31 cellular contexts compared by ENCODE assay signal in genomic region chr16:30870904-30871303, GRCh38.
"Had no signal": no experiment of that assay in that cellular context is flagged by ENCODE, and none has a peak within 500 bp of the region (broad histone marks: within the 10 kb centered on the region; RNA-seq: fewer than 3 reads in every experiment).

No MANE protein-coding gene starts in this region.

- H3K27me3 ChIP-seq: ascending aorta, cardiac muscle cell had no signal

- H3K27ac Mint-ChIP-seq: activated B cell treated with CpG ODN at 0.5 μM for 24 hours; activated CD4-positive, alpha-beta memory T cell treated with anti-CD3 and anti-CD28 coated beads for 36 hours; activated naive CD8-positive, alpha-beta T cell treated with anti-CD3 and anti-CD28 coated beads for 36 hours; T-cell had no signal

- H3K36me3 ChIP-seq: ascending aorta, cardiac muscle cell had no signal

- DNase-seq: activated B cell treated with CpG ODN at 0.5 μM for 24 hours; activated CD4-positive, alpha-beta memory T cell treated with anti-CD3 and anti-CD28 coated beads for 36 hours; activated CD4-positive, alpha-beta T cell treated with anti-CD3 and anti-CD28 coated beads for 4 hours; activated CD4-positive, alpha-beta T cell treated with anti-CD3 and anti-CD28 coated beads, Interleukin-2, amount 50 U/mL, for 1 hour; activated CD4-positive, CD25-positive, alpha-beta regulatory T cell treated with anti-CD3 and anti-CD28 coated beads, Interleukin-2, amount 50 U/mL, for 72 hours; activated CD8-positive, alpha-beta memory T cell treated with anti-CD3 and anti-CD28 coated beads, Interleukin-2, amount 50 U/mL, for 4 hours; activated effector memory CD4-positive, alpha-beta T cell treated with anti-CD3 and anti-CD28 coated beads, Interleukin-2, amount 50 U/mL, for 16 hours; activated naive CD4-positive, alpha-beta T cell; activated naive CD4-positive, alpha-beta T cell treated with anti-CD3 and anti-CD28 coated beads, Interleukin-2, amount 50 U/mL, for 16 hours; activated naive CD8-positive, alpha-beta T cell treated with anti-CD3 and anti-CD28 coated beads for 36 hours; activated T-cell treated with anti-CD3 and anti-CD28 coated beads, Interleukin-2, amount 50 U/mL, for 48 hours; amniotic stem cell; NCI-H1092 treated with DMSO at 0.1 percent for 48 hours; NCI-H1417 treated with DMSO at 0.1 percent for 48 hours; NCI-H187 treated with DMSO at 0.1 percent for 48 hours; NCI-H2081 treated with DMSO at 0.1 percent for 48 hours; NCI-H345; NCI-H524 treated with DMSO at 0.1 percent for 48 hours; PC-3; SIG-M5; T-cell; T-helper 2 cell; T-helper 9 cell had no signal

- H3K9me3 ChIP-seq: ascending aorta had no signal

- H3K27me3 Mint-ChIP-seq: activated B cell treated with CpG ODN at 0.5 μM for 24 hours; activated CD4-positive, alpha-beta memory T cell treated with anti-CD3 and anti-CD28 coated beads for 36 hours; activated naive CD8-positive, alpha-beta T cell treated with anti-CD3 and anti-CD28 coated beads for 36 hours; activated T-helper 17 cell treated with anti-CD3 and anti-CD28 coated beads, Interleukin-2, amount 50 U/mL, for 72 hours; T-cell had no signal

- H3K4me3 ChIP-seq: ascending aorta, cardiac muscle cell, K562 had no signal

- ATAC-seq: activated T-helper 17 cell treated with anti-CD3 and anti-CD28 coated beads, Interleukin-2, amount 50 U/mL, for 72 hours; K562; PC-3; Right ventricle myocardium inferior; SK-N-SH treated with all-trans-retinoic acid at 6 μM for 48 hours; T-cell had no signal

- H3K36me3 Mint-ChIP-seq: T-cell had no signal

- H3K27ac ChIP-seq: ascending aorta, cardiac muscle cell, RWPE1, VCaP had no signal

- H3K4me3 Mint-ChIP-seq: activated B cell treated with CpG ODN at 0.5 μM for 24 hours; activated CD4-positive, alpha-beta memory T cell treated with anti-CD3 and anti-CD28 coated beads for 36 hours; activated naive CD8-positive, alpha-beta T cell treated with anti-CD3 and anti-CD28 coated beads for 36 hours; activated T-helper 17 cell treated with anti-CD3 and anti-CD28 coated beads, Interleukin-2, amount 50 U/mL, for 72 hours; T-cell had no signal

- H3K9me3 Mint-ChIP-seq: activated B cell treated with CpG ODN at 0.5 μM for 24 hours; activated CD4-positive, alpha-beta memory T cell treated with anti-CD3 and anti-CD28 coated beads for 36 hours; activated naive CD8-positive, alpha-beta T cell treated with anti-CD3 and anti-CD28 coated beads for 36 hours; activated T-helper 17 cell treated with anti-CD3 and anti-CD28 coated beads, Interleukin-2, amount 50 U/mL, for 72 hours; T-cell had no signal
